In genomic region chr5:143045062-143045461, GRCh38 we compare ENCODE assay signal across 28 cellular contexts.
"Had no signal": no experiment of that assay in that cellular context is flagged by ENCODE, and none has a peak within 500 bp of the region (broad histone marks: within the 10 kb centered on the region; RNA-seq: fewer than 3 reads in every experiment).

No MANE protein-coding gene starts in this region.

- H3K9me3 ChIP-seq: body of pancreas, heart right ventricle, neutrophil, spleen, thoracic aorta, uterus had no signal

- H3K9me3 Mint-ChIP-seq: activated B cell treated with CpG ODN at 0.5 μM for 24 hours; activated naive CD4-positive, alpha-beta T cell treated with anti-CD3 and anti-CD28 coated beads, Interleukin-2, amount 50 U/mL, for 72 hours; activated T-helper 2 cell treated with anti-CD3 and anti-CD28 coated beads, Interferon-gamma antibody, Interleukin-2, Interleukin-4, amounts not matched to agents 10 μg/mL and 5 μg/mL and 100 μg/mL, durations not matched to agents 14 hours and 24 hours and 36 hours; nephron progenitor cell; T-helper 2 cell treated with Interferon-gamma antibody and Interleukin-4, amounts not matched to agents 5 μg/mL and 100 μg/mL, for 36 hours had no signal

- H3K4me1 ChIP-seq: body of pancreas, uterus had no signal

- DNase-seq: activated B cell treated with CpG ODN at 0.5 μM for 24 hours; activated CD4-positive, alpha-beta T cell treated with anti-CD3 and anti-CD28 coated beads for 36 hours; activated CD8-positive, alpha-beta memory T cell treated with anti-CD3 and anti-CD28 coated beads, Interleukin-2, amount 10 ng/mL, durations not matched to agents 7 days and 5 days; activated CD8-positive, alpha-beta T cell treated with anti-CD3 and anti-CD28 coated beads, Interleukin-2, amount 10 ng/mL, durations not matched to agents 7 days and 5 days; activated T-cell treated with anti-CD3 and anti-CD28 coated beads, Interleukin-2, amount 50 U/mL, for 48 hours; anterior cingulate cortex; body of pancreas; caudate nucleus; effector CD4-positive, alpha-beta T cell; heart right ventricle; kidney glomerular epithelial cell; mesendoderm; nephron progenitor cell; retina; spleen; stimulated activated naive CD8-positive, alpha-beta T cell treated with anti-CD3 and anti-CD28 coated beads, Interleukin-15, Interleukin-2, amounts not matched to agents 100 U/mL and 50 U/mL, for 24 hours; T-helper 1 cell; uterus had no signal

- H3K27me3 Mint-ChIP-seq: activated B cell treated with CpG ODN at 0.5 μM for 24 hours; activated CD4-positive, alpha-beta T cell treated with anti-CD3 and anti-CD28 coated beads for 36 hours; activated CD8-positive, alpha-beta memory T cell treated with anti-CD3 and anti-CD28 coated beads, Interleukin-2, amount 10 ng/mL, durations not matched to agents 7 days and 5 days; progenitor cell of endocrine pancreas; type B pancreatic cell had no signal

- H3K27ac ChIP-seq: body of pancreas, epithelial cell of prostate, neutrophil, thoracic aorta had no signal

- H3K4me3 ChIP-seq: body of pancreas, heart right ventricle, lung, spleen, thoracic aorta, uterus had no signal

- H3K4me3 Mint-ChIP-seq: activated B cell treated with CpG ODN at 0.5 μM for 24 hours; activated CD4-positive, alpha-beta T cell treated with anti-CD3 and anti-CD28 coated beads for 36 hours; activated CD8-positive, alpha-beta memory T cell treated with anti-CD3 and anti-CD28 coated beads, Interleukin-2, amount 10 ng/mL, durations not matched to agents 7 days and 5 days; activated CD8-positive, alpha-beta T cell treated with anti-CD3 and anti-CD28 coated beads, Interleukin-2, amount 10 ng/mL, durations not matched to agents 7 days and 5 days; nephron progenitor cell; T-helper 2 cell treated with Interferon-gamma antibody and Interleukin-4, amounts not matched to agents 5 μg/mL and 100 μg/mL, for 36 hours; type B pancreatic cell had no signal

- H3K4me1 Mint-ChIP-seq: activated B cell treated with CpG ODN at 0.5 μM for 24 hours had no signal

- H3K27me3 ChIP-seq: body of pancreas, heart right ventricle, neutrophil, spleen, uterus had no signal

- ATAC-seq: activated CD4-positive, alpha-beta T cell treated with anti-CD3 and anti-CD28 coated beads for 36 hours; activated CD8-positive, alpha-beta memory T cell treated with anti-CD3 and anti-CD28 coated beads, Interleukin-2, amount 10 ng/mL, durations not matched to agents 7 days and 5 days; activated CD8-positive, alpha-beta T cell treated with anti-CD3 and anti-CD28 coated beads, Interleukin-2, amount 10 ng/mL, durations not matched to agents 7 days and 5 days; activated naive CD4-positive, alpha-beta T cell treated with anti-CD3 and anti-CD28 coated beads, Interleukin-2, amount 50 U/mL, for 72 hours; body of pancreas; heart right ventricle; left lobe of liver; stimulated activated naive CD8-positive, alpha-beta T cell treated with anti-CD3 and anti-CD28 coated beads, Interleukin-15, Interleukin-2, amounts not matched to agents 100 U/mL and 50 U/mL, for 24 hours had no signal

- H3K27ac Mint-ChIP-seq: activated B cell treated with CpG ODN at 0.5 μM for 24 hours; activated CD4-positive, alpha-beta T cell treated with anti-CD3 and anti-CD28 coated beads for 36 hours; activated CD8-positive, alpha-beta memory T cell treated with anti-CD3 and anti-CD28 coated beads, Interleukin-2, amount 10 ng/mL, durations not matched to agents 7 days and 5 days; activated CD8-positive, alpha-beta T cell treated with anti-CD3 and anti-CD28 coated beads, Interleukin-2, amount 10 ng/mL, durations not matched to agents 7 days and 5 days; activated naive CD4-positive, alpha-beta T cell treated with anti-CD3 and anti-CD28 coated beads, Interleukin-2, amount 50 U/mL, for 72 hours; activated T-helper 2 cell treated with anti-CD3 and anti-CD28 coated beads, Interferon-gamma antibody, Interleukin-2, Interleukin-4, amounts not matched to agents 10 μg/mL and 5 μg/mL and 100 μg/mL, durations not matched to agents 14 hours and 24 hours and 36 hours; nephron progenitor cell; progenitor cell of endocrine pancreas; T-helper 2 cell treated with Interferon-gamma antibody and Interleukin-4, amounts not matched to agents 5 μg/mL and 100 μg/mL, for 36 hours; type B pancreatic cell had no signal

- H3K36me3 ChIP-seq: thoracic aorta, uterus had no signal
